ENCODE assay signal across 9 cellular contexts in the genomic region with DNA sequence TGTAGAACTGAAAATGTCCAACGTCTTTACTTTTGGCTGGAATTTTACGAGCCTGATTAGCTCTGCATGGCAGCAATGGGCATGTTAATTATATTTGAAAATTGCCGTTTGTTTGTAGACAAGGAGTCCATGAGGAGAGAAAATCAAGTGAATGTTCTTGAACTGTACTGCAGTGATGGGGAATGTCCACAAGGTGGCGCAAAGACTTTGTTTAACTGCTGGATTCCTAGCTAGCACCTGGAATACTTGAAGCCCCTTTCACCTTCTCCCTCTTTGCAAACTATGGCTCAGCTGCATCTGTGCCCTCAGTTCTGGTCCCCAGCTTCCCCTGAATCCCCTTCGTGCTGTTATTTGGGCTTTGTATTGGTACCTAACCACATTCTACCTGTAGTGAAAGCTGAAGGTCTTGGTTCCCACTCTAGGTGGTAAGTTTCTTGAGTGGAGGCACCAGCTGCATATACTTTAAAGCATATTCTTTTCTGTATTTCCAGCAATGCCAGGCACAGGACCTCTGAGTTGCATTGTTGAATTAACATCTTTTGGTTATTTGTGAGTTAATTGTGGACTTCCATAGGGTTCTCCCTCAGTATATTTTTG. TPM values are rescaled to one million over a fixed set of nuclear protein-coding genes. Genes with fewer than 3 reads are reported as not detected.
DNase-seq lines count a peak whose midpoint lies in the region; ATAC-seq, FAIRE-seq and TF ChIP-seq lines count a peak whose summit lies in the region.
"Had no signal": no experiment of that assay in that cellular context is flagged by ENCODE, and none has a peak within 500 bp of the region (broad histone marks: within the 10 kb centered on the region; RNA-seq: fewer than 3 reads in every experiment).

No MANE protein-coding gene starts in this region.

- H3K36me3 Mint-ChIP-seq in astrocyte (ENCODE audit: low read depth, unreplicated experiment), result no peaks in the 10 kb centered on the region

- no peaks in the 10 kb centered on the region for H3K9me3 Mint-ChIP-seq in astrocyte (ENCODE audit: unreplicated experiment)
- H3K9me3 Mint-ChIP-seq: stimulated activated naive CD8-positive, alpha-beta T cell treated with anti-CD3 and anti-CD28 coated beads, Interleukin-15, Interleukin-2, amounts not matched to agents 100 ng/mL and 50 ng/mL, for 24 hours had no signal

- in situ Hi-C loops in gastrocnemius medialis (cut with MboI; ENCODE audit: low sequenced_read_pairs in 4 of 4), result loop anchor here (5.0 to 25.0 kb wide), 4 partner anchors 123 to 516 kb away; a partner anchor contains a TSS

- H3K36me3 ChIP-seq in astrocyte (ENCODE audit: insufficient read depth, low read length) (peaks cover 14% of the 10 kb centered on the region), gastrocnemius medialis (peaks cover 0 to 26% of the 10 kb centered on the region in 2 donors)

- no peaks in the 10 kb centered on the region for H3K9me3 ChIP-seq in astrocyte (ENCODE audit: insufficient read depth, low read depth, low read length)
- no peaks in the 10 kb centered on the region for H3K9me3 ChIP-seq in gastrocnemius medialis

- H3K27me3 ChIP-seq in astrocyte (ENCODE audit: insufficient read depth, low read length) (no peaks in the 10 kb centered on the region), gastrocnemius medialis (no peaks in the 10 kb centered on the region)

- FAIRE-seq in astrocyte (lab: Jason Lieb, UNC), result peak; percentile 90

- H3K27ac ChIP-seq in astrocyte (ENCODE audit: low read depth, low read length), result no peak overlapping the region
- no peak overlapping the region for H3K27ac ChIP-seq in gastrocnemius medialis

- H3K27me3 Mint-ChIP-seq in astrocyte (ENCODE audit: low read depth, unreplicated experiment), result no peaks in the 10 kb centered on the region
- H3K27me3 Mint-ChIP-seq: stimulated activated naive CD8-positive, alpha-beta T cell treated with anti-CD3 and anti-CD28 coated beads, Interleukin-15, Interleukin-2, amounts not matched to agents 100 ng/mL and 50 ng/mL, for 24 hours had no signal

- intact Hi-C loops in gastrocnemius medialis (cut with DNase I; ENCODE audit: low total_unique reads), result loop anchor here (1.0 to 5.0 kb wide), 3 partner anchors 130 to 511 kb away; no protein-coding TSS in a partner anchor

- ATAC-seq in GM19397 (IDR thresholded peaks at IDR 0.05; ENCODE audit: unreplicated experiment), result peak; percentile 57
- no peak for ATAC-seq in gastrocnemius medialis
- no peak for ATAC-seq in HG03457 (IDR thresholded peaks at IDR 0.05; ENCODE audit: unreplicated experiment)

- TF ChIP-seq CTCF in AG09309 (IDR thresholded peaks at IDR 0.05; ENCODE audit: control insufficient read depth, insufficient read depth, low read depth, low read length, missing control alignments), result peak; percentile 84
- peak; percentile 98 for TF ChIP-seq CTCF in astrocyte (IDR thresholded peaks at IDR 0.05; ENCODE audit: insufficient read depth, low read depth, low read length)
- peak; percentile 68 to 91 (median 81) for TF ChIP-seq CTCF in gastrocnemius medialis (IDR thresholded peaks at IDR 0.05 in 4 of 5, conservative IDR thresholded peaks at IDR 0.05 in 1 of 5)

- no peak overlapping the region for H3K27ac Mint-ChIP-seq in astrocyte (ENCODE audit: unreplicated experiment)
- H3K27ac Mint-ChIP-seq: stimulated activated naive CD8-positive, alpha-beta T cell treated with anti-CD3 and anti-CD28 coated beads, Interleukin-15, Interleukin-2, amounts not matched to agents 100 ng/mL and 50 ng/mL, for 24 hours had no signal

- no peak for TF ChIP-seq POLR2A in gastrocnemius medialis (IDR thresholded peaks at IDR 0.05)

- H3K4me1 ChIP-seq in astrocyte (ENCODE audit: insufficient read depth, low read length) (peaks cover 4% of the 10 kb centered on the region), gastrocnemius medialis (peaks cover 14 to 22% of the 10 kb centered on the region in 2 donors)

- H3K4me2 ChIP-seq in astrocyte (ENCODE audit: low read length), result no peak overlapping the region

- peaks cover 13% of the 10 kb centered on the region for H3K4me1 Mint-ChIP-seq in astrocyte (ENCODE audit: low read depth, unreplicated experiment)

- no peak overlapping the region for H3K4me3 ChIP-seq in AG09309 (ENCODE audit: control insufficient read depth, low read depth, low read length)
- H3K4me3 ChIP-seq in astrocyte (ENCODE audit: insufficient read depth, low read depth, low read length), result no peak overlapping the region
- H3K4me3 ChIP-seq in gastrocnemius medialis, result no peak overlapping the region

- no peak overlapping the region for H3K9ac ChIP-seq in astrocyte (ENCODE audit: low read length)

- no peaks in the 10 kb centered on the region for H3K79me2 ChIP-seq in astrocyte (ENCODE audit: insufficient read depth, low read length)

- no peak overlapping the region for H3K4me3 Mint-ChIP-seq in astrocyte (ENCODE audit: unreplicated experiment)
- H3K4me3 Mint-ChIP-seq: stimulated activated naive CD8-positive, alpha-beta T cell treated with anti-CD3 and anti-CD28 coated beads, Interleukin-15, Interleukin-2, amounts not matched to agents 100 ng/mL and 50 ng/mL, for 24 hours had no signal

- H4K20me1 ChIP-seq in astrocyte (ENCODE audit: insufficient read depth, low read length), result peaks cover 7% of the 10 kb centered on the region

- peak; percentile 32 for DNase-seq in AG09309 (ENCODE audit: low read depth)
- peak; percentile 2 for DNase-seq in NCI-H1417 treated with DMSO at 0.1 percent for 48 hours (lab: John Stamatoyannopoulos, UW)
- DNase-seq in T-helper 1 cell, result peak in 4 of 5 donors; percentile 26 to 61 (median 48)
- peak; percentile 40 for DNase-seq in astrocyte (ENCODE audit: low read depth)
- peak; percentile 50 for DNase-seq in hepatic stellate cell (ENCODE audit: low spot score)
- DNase-seq in gastrocnemius medialis, result peak in 1 of 2 donors; percentile 42

- no peak overlapping the region for H2AFZ ChIP-seq in astrocyte (ENCODE audit: low read depth, low read length)

RNA-seq across cellular contexts. Expression of a gene that starts 25.3 kb away (rescaled TPM):
- total RNA-seq in astrocyte (11.5 and 12.0 TPM in 2 replicates), gastrocnemius medialis (1 to 10 TPM; 1.6 to 6.5 (median 2.2) TPM)
